Comparison of ENCODE assay signal across 2 cellular contexts in the genomic region with DNA sequence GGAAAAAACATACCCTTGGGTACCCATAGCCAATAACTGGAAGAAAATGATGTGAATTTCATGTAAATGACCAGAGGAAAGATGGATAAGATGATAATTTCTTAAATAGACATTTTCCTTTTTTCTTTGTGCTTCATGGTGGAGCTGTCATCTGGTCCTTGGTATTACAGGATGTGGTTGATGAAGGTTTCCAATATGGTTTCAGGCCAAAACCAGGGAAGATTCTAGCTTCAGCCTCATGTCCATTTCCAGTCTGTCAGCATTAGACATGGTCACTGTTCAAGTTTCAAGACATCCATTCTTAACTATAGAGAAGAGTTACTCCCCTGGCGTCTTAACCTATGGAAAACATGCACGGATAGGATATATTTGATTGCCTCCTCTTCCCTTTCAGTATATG.
TF ChIP-seq lines count a peak whose summit lies in the region.

No MANE protein-coding gene starts in this region.

TF ChIP-seq in IMR-90, 13 proteins besides CTCF, POLR2A, EP300 and RAD21 (continued from another document):
- TF ChIP-seq SMC3 (IDR thresholded peaks at IDR 0.05; ENCODE audit: low read depth, low read length) (no peak), BHLHE40 (IDR thresholded peaks at IDR 0.05; ENCODE audit: low read depth, low read length) (no peak), MXI1 (IDR thresholded peaks at IDR 0.05; ENCODE audit: borderline replicate concordance, low read depth, low read length) (no peak), FOS (IDR thresholded peaks at IDR 0.05; ENCODE audit: low read depth, low read length) (no peak), RFX5 (IDR thresholded peaks at IDR 0.05; ENCODE audit: low read depth, low read length) (no peak), RCOR1 (IDR thresholded peaks at IDR 0.05; ENCODE audit: insufficient replicate concordance, low read length) (no peak), CHD1 (IDR thresholded peaks at IDR 0.05; ENCODE audit: low read depth, low read length) (no peak)

TF ChIP-seq in HEK293T, 16 proteins besides CTCF, POLR2A, EP300 and RAD21 (continued from another document):
- TF ChIP-seq SP1 (IDR thresholded peaks at IDR 0.05) = no peak
